Comparison of ENCODE assay signal across 8 cellular contexts in genomic region chr20:34522969-34523871, GRCh38. TPM values are rescaled to one million over a fixed set of nuclear protein-coding genes. Genes with fewer than 3 reads are reported as not detected.
DNase-seq lines count a peak whose midpoint lies in the region; ATAC-seq and TF ChIP-seq lines count a peak whose summit lies in the region.

No MANE protein-coding gene starts in this region.

- TF ChIP-seq CTCF in endothelial cell (IDR thresholded peaks at IDR 0.05; ENCODE audit: unreplicated experiment) (peak; percentile 38), tibial artery (IDR thresholded peaks at IDR 0.05) (peak; percentile 42 to 52)

- peaks cover 24% of the 10 kb centered on the region for H3K36me3 Mint-ChIP-seq in endothelial cell (ENCODE audit: low read depth, unreplicated experiment)

- peaks cover 12 to 15% of the 10 kb centered on the region in 2 donors for H3K36me3 ChIP-seq in muscle layer of duodenum (ENCODE audit: control insufficient read depth in 1 of 2, insufficient read depth in 2 of 2, low read length in 2 of 2)
- peaks cover 13 to 28% (median 25%) of the 10 kb centered on the region in 3 donors for H3K36me3 ChIP-seq in tibial artery

- H3K4me1 Mint-ChIP-seq in endothelial cell (ENCODE audit: unreplicated experiment): peaks cover 3% of the 10 kb centered on the region

- no peak overlapping the region for H3K4me3 ChIP-seq in muscle layer of duodenum (ENCODE audit: low read depth in 1 of 2, low read length in 2 of 2)
- H3K4me3 ChIP-seq in tibial artery: no peak overlapping the region

- peak overlapping the region; percentile 12 for H3K4me3 Mint-ChIP-seq in endothelial cell (ENCODE audit: unreplicated experiment)

- H3K27ac ChIP-seq in muscle layer of duodenum (ENCODE audit: low read length): peak overlapping the region; percentile 42
- peak overlapping the region; percentile 56 to 57 for H3K27ac ChIP-seq in tibial artery

- H3K9me3 ChIP-seq in muscle layer of duodenum (ENCODE audit: control insufficient read depth in 1 of 2, low read length in 2 of 2): no peaks in the 10 kb centered on the region
- H3K9me3 ChIP-seq in tibial artery: no peaks in the 10 kb centered on the region

- no peak overlapping the region for H3K27ac Mint-ChIP-seq in endothelial cell (ENCODE audit: unreplicated experiment)

- no peaks in the 10 kb centered on the region for H3K9me3 Mint-ChIP-seq in endothelial cell (ENCODE audit: unreplicated experiment)

- H3K27me3 Mint-ChIP-seq in endothelial cell (ENCODE audit: unreplicated experiment): peaks cover 7% of the 10 kb centered on the region

- no peak for ATAC-seq in GM19452 (IDR thresholded peaks at IDR 0.05; ENCODE audit: unreplicated experiment)

- H3K27me3 ChIP-seq in muscle layer of duodenum (ENCODE audit: low read depth, low read length) (no peaks in the 10 kb centered on the region), tibial artery (no peaks in the 10 kb centered on the region)

- intact Hi-C loops in tibial artery (cut with DNase I; ENCODE audit: low total_unique reads): loop anchor here (5.0 kb wide), 1 partner anchor 211 kb away; no protein-coding TSS in a partner anchor

- peak; percentile 22 for DNase-seq in NCI-H345 (lab: John Stamatoyannopoulos, UW)
- DNase-seq in NCI-H345 treated with DMSO at 0.1 percent for 48 hours (lab: John Stamatoyannopoulos, UW; ENCODE audit: unreplicated experiment): no peak
- peak; percentile 49 for DNase-seq in NCI-H2171 treated with DMSO at 0.1 percent for 48 hours (lab: John Stamatoyannopoulos, UW)
- peak; percentile 55 to 69 for DNase-seq in activated CD4-positive, alpha-beta T cell treated with anti-CD3 and anti-CD28 coated beads, Interleukin-2, amount 50 U/mL, for 48 hours
- peak; percentile 66 for DNase-seq in endothelial cell (ENCODE audit: low spot score)
- DNase-seq in tibial artery: peak in 1 of 2 donors; percentile 64

- H3K4me1 ChIP-seq in muscle layer of duodenum (ENCODE audit: control insufficient read depth in 1 of 2, insufficient read depth in 2 of 2, low read length in 2 of 2) (peaks cover 17 to 53% of the 10 kb centered on the region in 2 donors), tibial artery (peaks cover 0 to 85% (median 51%) of the 10 kb centered on the region in 4 donors)

RNA-seq across cellular contexts. Expression of gene DYNLRB1, which starts 7.0 kb away (rescaled TPM):
- total RNA-seq in endothelial cell (ENCODE audit: unreplicated experiment): 96.8 TPM

RNA-seq across cellular contexts. Expression of gene MAP1LC3A, which starts 35.3 kb away (rescaled TPM):
- total RNA-seq in endothelial cell (ENCODE audit: unreplicated experiment): 33.6 TPM
